ENCODE assay signal across 19 cellular contexts in the genomic region with DNA sequence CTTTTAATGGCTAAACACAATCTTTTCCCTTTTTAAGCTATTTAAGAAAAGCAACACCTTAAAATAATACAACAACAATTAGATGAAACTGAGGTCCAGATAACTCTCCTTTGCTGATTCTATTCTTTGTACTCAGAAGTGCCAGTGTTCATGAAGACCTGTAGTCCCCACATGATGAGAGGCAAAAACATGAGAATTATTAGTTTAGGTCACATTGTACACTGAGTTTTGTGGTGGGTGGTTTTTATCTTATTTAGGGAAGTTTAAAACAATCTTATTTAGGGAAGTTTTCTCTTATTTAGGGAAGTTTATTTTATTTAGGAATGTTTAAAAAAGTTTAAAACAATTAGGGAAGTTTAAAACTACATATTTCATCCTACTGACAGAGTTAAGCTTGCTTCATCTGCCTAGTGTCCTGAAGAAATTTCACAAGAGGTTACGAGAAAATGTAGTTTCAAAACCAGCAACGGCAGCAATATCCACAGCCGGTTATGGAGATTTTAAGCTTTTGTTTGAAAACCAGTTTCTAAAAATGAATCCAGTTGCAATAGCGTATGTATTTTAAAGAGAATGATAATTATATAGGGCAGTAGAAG. TPM values are rescaled to one million over a fixed set of nuclear protein-coding genes. Genes with fewer than 3 reads are reported as not detected.
"Had no signal": no experiment of that assay in that cellular context is flagged by ENCODE, and none has a peak within 500 bp of the region (broad histone marks: within the 10 kb centered on the region; RNA-seq: fewer than 3 reads in every experiment).

No MANE protein-coding gene starts in this region.

- DNase-seq: activated CD4-positive, alpha-beta memory T cell treated with anti-CD3 and anti-CD28 coated beads for 36 hours; activated CD8-positive, alpha-beta memory T cell treated with anti-CD3 and anti-CD28 coated beads, Interleukin-2, amount 10 ng/mL, durations not matched to agents 7 days and 5 days; activated naive CD4-positive, alpha-beta T cell treated with anti-CD3 and anti-CD28 coated beads, Interleukin-2, amount 50 U/mL, for 16 hours; activated T-cell treated with anti-CD3 and anti-CD28 coated beads, Interleukin-2, amount 50 U/mL, for 1 hour; dorsolateral prefrontal cortex; endodermal cell; heart right ventricle; mammary epithelial cell; ovary; stimulated activated CD4-positive, alpha-beta T cell treated with anti-CD3 and anti-CD28 coated beads, Interleukin-12 subunit alpha, Interleukin-12 subunit beta, amount 100 ng/mL, for 4 hours; stimulated activated CD4-positive, alpha-beta T cell treated with anti-CD3 and anti-CD28 coated beads, Interleukin-2, amount 100 ng/mL, for 24 hours; thyroid gland; uterus; WERI-Rb-1 had no signal

- ATAC-seq: activated CD8-positive, alpha-beta memory T cell treated with anti-CD3 and anti-CD28 coated beads, Interleukin-2, amount 10 ng/mL, durations not matched to agents 7 days and 5 days; gastroesophageal sphincter; stimulated activated effector memory CD8-positive, alpha-beta T cell treated with anti-CD3 and anti-CD28 coated beads, Interleukin-12 subunit alpha, Interleukin-12 subunit beta, amount 100 ng/mL, for 72 hours had no signal

RNA-seq across cellular contexts. Expression of a gene that starts 7.8 kb away (rescaled TPM):
- total RNA-seq: activated CD4-positive, alpha-beta memory T cell treated with anti-CD3 and anti-CD28 coated beads for 36 hours; activated CD8-positive, alpha-beta memory T cell treated with anti-CD3 and anti-CD28 coated beads, Interleukin-2, amount 10 ng/mL, durations not matched to agents 7 days and 5 days; astrocyte; endodermal cell; epithelial cell of proximal tubule; gastroesophageal sphincter; heart right ventricle; mammary epithelial cell; neural crest cell; ovary; thyroid gland; uterus had no signal

RNA-seq across cellular contexts. Expression of a gene that starts 45.2 kb away (rescaled TPM):
- total RNA-seq: activated CD4-positive, alpha-beta memory T cell treated with anti-CD3 and anti-CD28 coated beads for 36 hours; activated CD8-positive, alpha-beta memory T cell treated with anti-CD3 and anti-CD28 coated beads, Interleukin-2, amount 10 ng/mL, durations not matched to agents 7 days and 5 days; astrocyte; endodermal cell; epithelial cell of proximal tubule; gastroesophageal sphincter; heart right ventricle; neural crest cell; thyroid gland; uterus had no signal

RNA-seq across cellular contexts. Expression of a gene that starts 55.1 kb away (rescaled TPM):
- total RNA-seq: activated CD4-positive, alpha-beta memory T cell treated with anti-CD3 and anti-CD28 coated beads for 36 hours; activated CD8-positive, alpha-beta memory T cell treated with anti-CD3 and anti-CD28 coated beads, Interleukin-2, amount 10 ng/mL, durations not matched to agents 7 days and 5 days; astrocyte; endodermal cell; epithelial cell of proximal tubule; gastroesophageal sphincter; heart right ventricle; mammary epithelial cell; neural crest cell; ovary; thyroid gland; uterus had no signal
